13 cellular contexts compared by ENCODE assay signal in genomic region chr10:13945760-13946460, GRCh38.
DNase-seq lines count a peak whose midpoint lies in the region; ATAC-seq and TF ChIP-seq lines count a peak whose summit lies in the region.
"Had no signal": no experiment of that assay in that cellular context is flagged by ENCODE, and none has a peak within 500 bp of the region (broad histone marks: within the 10 kb centered on the region; RNA-seq: fewer than 3 reads in every experiment).

No MANE protein-coding gene starts in this region.

- H3K4me3 ChIP-seq in cardiac muscle cell (no peak overlapping the region), fibroblast of lung (replicated peaks in 1 of 4; ENCODE audit: control extremely low read depth in 1 of 4, insufficient read depth in 1 of 4, low read depth in 3 of 4, low read length in 4 of 4) (no peak overlapping the region), upper lobe of right lung (no peak overlapping the region)

- H3K4me1 ChIP-seq in cardiac muscle cell (ENCODE audit: low read depth) = peaks cover 3% of the 10 kb centered on the region
- H3K4me1 ChIP-seq in fibroblast of lung (ENCODE audit: control insufficient read depth, extremely low read depth, insufficient read depth, low read length) = peaks cover 15% of the 10 kb centered on the region
- H3K4me1 ChIP-seq in upper lobe of right lung = peaks cover 16% of the 10 kb centered on the region
- H3K4me1 ChIP-seq: parathyroid adenoma had no signal

- DNase-seq in cardiac muscle cell (ENCODE audit: low read depth in 1 of 2, low spot score in 1 of 2) (peak in 1 of 2 donors; percentile 29), cardiac septum (ENCODE audit: low spot score) (no peak), fibroblast of lung (ENCODE audit: low read depth in 2 of 2) (peak; percentile 51 to 89), mesothelial cell of epicardium (ENCODE audit: low spot score in 2 of 2, unreplicated experiment in 2 of 2) (no peak), upper lobe of right lung (no peak), NCI-H1436 treated with DMSO at 0.1 percent for 48 hours (lab: John Stamatoyannopoulos, UW) (no peak)
- no peak for DNase-seq in effector CD4-positive, alpha-beta T cell
- DNase-seq: activated naive CD8-positive, alpha-beta T cell treated with anti-CD3 and anti-CD28 coated beads for 36 hours; Karpas-422; PC-3 had no signal

- intact Hi-C loops in cardiac septum (cut with DNase I) = no loop called here
- intact Hi-C loops in upper lobe of right lung (cut with DNase I) = loop anchor here (10.0 kb wide), 1 partner anchor 151 kb away; no protein-coding TSS in a partner anchor

- H4K20me1 ChIP-seq in fibroblast of lung (ENCODE audit: control insufficient read depth, extremely low read depth, insufficient read depth, low read length) = no peaks in the 10 kb centered on the region

- peaks cover 29% of the 10 kb centered on the region for H3K4me1 Mint-ChIP-seq in mesothelial cell of epicardium

- ATAC-seq in upper lobe of right lung = peak; percentile 84
- ATAC-seq in HG03108 (IDR thresholded peaks at IDR 0.05; ENCODE audit: unreplicated experiment) = no peak
- ATAC-seq: HCT116, PC-3 had no signal

- no peak overlapping the region for H3K4me3 Mint-ChIP-seq in mesothelial cell of epicardium
- H3K4me3 Mint-ChIP-seq: activated naive CD8-positive, alpha-beta T cell treated with anti-CD3 and anti-CD28 coated beads for 36 hours had no signal

- no peaks in the 10 kb centered on the region for H3K36me3 ChIP-seq in cardiac muscle cell
- H3K36me3 ChIP-seq in fibroblast of lung (ENCODE audit: control insufficient read depth, insufficient read depth, low read length) = no peaks in the 10 kb centered on the region
- no peaks in the 10 kb centered on the region for H3K36me3 ChIP-seq in upper lobe of right lung

- peaks cover 4% of the 10 kb centered on the region for H3K36me3 Mint-ChIP-seq in mesothelial cell of epicardium

- TF ChIP-seq CTCF in cardiac muscle cell (IDR thresholded peaks at IDR 0.05; ENCODE audit: low read depth, low read length) (no peak), fibroblast of lung (conservative IDR thresholded peaks at IDR 0.05 in 1 of 2, IDR thresholded peaks at IDR 0.05 in 1 of 2; ENCODE audit: low read depth in 1 of 2, low read length in 2 of 2) (peak in 1 of 2 donors; percentile 19), mesothelial cell of epicardium (IDR thresholded peaks at IDR 0.05; ENCODE audit: unreplicated experiment) (no peak), upper lobe of right lung (IDR thresholded peaks at IDR 0.05) (no peak)

- H3K27ac Mint-ChIP-seq in mesothelial cell of epicardium = peak overlapping the region; percentile 79
- H3K27ac Mint-ChIP-seq: activated naive CD8-positive, alpha-beta T cell treated with anti-CD3 and anti-CD28 coated beads for 36 hours had no signal

- H2AFZ ChIP-seq in fibroblast of lung (ENCODE audit: low read length) = no peak overlapping the region
- H2AFZ ChIP-seq: parathyroid adenoma had no signal

- peaks cover 9% of the 10 kb centered on the region for H3K9me3 Mint-ChIP-seq in mesothelial cell of epicardium
- H3K9me3 Mint-ChIP-seq: activated naive CD8-positive, alpha-beta T cell treated with anti-CD3 and anti-CD28 coated beads for 36 hours had no signal

- no peak overlapping the region for H3K4me2 ChIP-seq in fibroblast of lung (ENCODE audit: extremely low read depth, insufficient read depth, low read length)

- no peak overlapping the region for H3K9ac ChIP-seq in fibroblast of lung (ENCODE audit: insufficient read depth, low read length)
- H3K9ac ChIP-seq: parathyroid adenoma had no signal

- H3K9me3 ChIP-seq in cardiac muscle cell (ENCODE audit: low read depth) = no peaks in the 10 kb centered on the region
- no peaks in the 10 kb centered on the region for H3K9me3 ChIP-seq in fibroblast of lung (ENCODE audit: control insufficient read depth, insufficient read depth, low read depth, low read length)
- no peaks in the 10 kb centered on the region for H3K9me3 ChIP-seq in upper lobe of right lung

- H3K79me2 ChIP-seq in fibroblast of lung (ENCODE audit: control insufficient read depth, insufficient read depth, low read length) = no peaks in the 10 kb centered on the region
- H3K79me2 ChIP-seq: parathyroid adenoma had no signal

- no peaks in the 10 kb centered on the region for H3K27me3 ChIP-seq in cardiac muscle cell
- H3K27me3 ChIP-seq in fibroblast of lung (ENCODE audit: control insufficient read depth, insufficient read depth, low read length) = no peaks in the 10 kb centered on the region
- H3K27me3 ChIP-seq in upper lobe of right lung = no peaks in the 10 kb centered on the region

- no peaks in the 10 kb centered on the region for H3K27me3 Mint-ChIP-seq in mesothelial cell of epicardium (ENCODE audit: low read depth)

- H3K27ac ChIP-seq in cardiac muscle cell (peak overlapping the region; percentile 34), fibroblast of lung (ENCODE audit: insufficient read depth, low read length) (no peak overlapping the region), upper lobe of right lung (no peak overlapping the region)
- H3K27ac ChIP-seq: parathyroid adenoma had no signal

Comparison
In these comparisons a context has a peak if more than half of its experiments do, and no peak if none do; other contexts are left out.
1. DNase-seq: peak in fibroblast of lung (2 of 2); none in cardiac septum (single experiment), mesothelial cell of epicardium (0 of 2), upper lobe of right lung (single experiment), effector CD4-positive, alpha-beta T cell (single experiment) and NCI-H1436 treated with DMSO at 0.1 percent for 48 hours (single experiment).